ENCODE assay signal across 8 cellular contexts in the genomic region with DNA sequence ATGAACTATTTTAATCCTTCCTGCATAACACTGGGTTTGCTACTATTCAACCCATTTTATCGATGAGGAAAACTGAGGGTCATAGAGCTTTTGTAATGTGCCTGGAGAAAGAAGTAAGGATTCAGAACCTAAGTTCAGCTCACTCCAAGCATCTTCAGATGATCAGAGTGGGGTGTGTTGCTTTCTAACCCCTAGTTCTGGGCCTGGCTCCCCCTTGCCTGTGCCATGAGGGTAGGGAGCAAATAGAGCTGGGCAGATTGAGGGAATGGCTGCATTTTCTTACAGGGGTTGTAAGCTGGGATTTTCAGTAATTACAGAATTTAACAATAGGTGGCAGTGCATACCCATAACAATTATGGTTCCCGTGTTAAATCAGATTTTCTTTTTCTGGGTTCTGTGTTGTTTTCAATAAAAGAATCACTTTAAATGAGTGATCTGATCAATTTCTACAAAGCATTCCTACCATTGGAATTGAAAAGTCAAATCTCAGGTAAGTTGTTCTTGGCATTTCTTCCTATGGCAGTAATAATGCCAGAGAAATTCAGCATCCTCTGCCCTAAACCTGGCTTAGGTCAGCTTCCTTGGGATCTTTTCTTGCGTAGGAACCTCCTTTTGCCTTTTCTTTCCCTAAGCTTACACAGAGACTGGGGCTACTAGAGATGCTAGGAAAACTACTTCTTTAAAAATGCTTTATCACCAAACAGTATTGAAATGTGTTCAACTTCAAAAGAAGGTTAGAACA. TPM values are rescaled to one million over a fixed set of nuclear protein-coding genes. Genes with fewer than 3 reads are reported as not detected.
DNase-seq lines count a peak whose midpoint lies in the region; ATAC-seq and TF ChIP-seq lines count a peak whose summit lies in the region.

No MANE protein-coding gene starts in this region.

- H3K27me3 Mint-ChIP-seq in T-helper 17 cell: peaks cover 46% of the 10 kb centered on the region

- peaks cover 16 to 78% (median 62%) of the 10 kb centered on the region in 9 donors for H3K4me1 ChIP-seq in heart right ventricle

- H3K9me3 ChIP-seq in heart right ventricle (no peaks in the 10 kb centered on the region), T-helper 17 cell (ENCODE audit: control insufficient read depth, low read length, poor library complexity, severe bottlenecking) (no peaks in the 10 kb centered on the region)

- no peak overlapping the region for H3K27ac Mint-ChIP-seq in T-helper 17 cell

- H3K36me3 ChIP-seq in heart right ventricle: peaks cover 0 to 28% (median 0%) of the 10 kb centered on the region in 9 donors

- H3K4me3 ChIP-seq in heart right ventricle: no peak overlapping the region

- TF ChIP-seq CTCF in heart right ventricle (IDR thresholded peaks at IDR 0.05): peak; percentile 32 to 76 (median 60)

- H3K36me3 Mint-ChIP-seq in T-helper 17 cell (ENCODE audit: low read depth): no peaks in the 10 kb centered on the region

- no peak for DNase-seq in heart right ventricle
- no peak for DNase-seq in left cardiac atrium
- DNase-seq in RPMI7951 (ENCODE audit: low read depth): peak; percentile 46
- DNase-seq in fibroblast of gingiva (ENCODE audit: low read depth): peak; percentile 42
- DNase-seq in pons (ENCODE audit: low spot score): peak; percentile 80
- DNase-seq in nucleus accumbens (lab: John Stamatoyannopoulos, UW): no peak
- no peak for DNase-seq in T-helper 17 cell

- H3K27ac ChIP-seq in heart right ventricle: peak overlapping the region in 4 of 10 donors; percentile 11 to 40 (median 38)

- WGBS in heart right ventricle, 2 donors: 60 to 67% methylated on average over 3 of the region's 3 CpGs

- H3K4me1 Mint-ChIP-seq in T-helper 17 cell: no peaks in the 10 kb centered on the region

- H3K27me3 ChIP-seq in heart right ventricle: no peaks in the 10 kb centered on the region

- intact Hi-C loops in heart right ventricle (cut with DNase I): loop anchor here in 9 of 10 donors (1.0 to 5.0 kb wide), 8 partner anchors 53 to 122 kb away; no protein-coding TSS in a partner anchor
- intact Hi-C loops in left cardiac atrium (cut with DNase I): loop anchor here (2.0 to 10.0 kb wide), 3 partner anchors 102 to 120 kb away; a partner anchor contains a TSS

- H3K4me3 Mint-ChIP-seq in T-helper 17 cell: no peak overlapping the region

- no peak for ATAC-seq in heart right ventricle
- no peak for ATAC-seq in left cardiac atrium
- peak; percentile 45 for ATAC-seq in HG03432 (IDR thresholded peaks at IDR 0.05; ENCODE audit: unreplicated experiment)
- no peak for ATAC-seq in T-helper 17 cell

RNA-seq across cellular contexts. Expression of a gene that starts 45.2 kb away (rescaled TPM):
- total RNA-seq in heart right ventricle: 10 to 100 TPM; 35.4 to 66.2 (median 57.9) TPM
- 10 to 100 TPM; 14.8 to 62.5 TPM for polyA plus RNA-seq in heart right ventricle
- total RNA-seq in left cardiac atrium: 10 to 100 TPM; 31.0 to 46.9 TPM
- total RNA-seq in RPMI7951 (2014; rRNA removed; shearing (Covaris generic)): 0.72 and 1.3 TPM in 2 replicates
- not detected for total RNA-seq in T-helper 17 cell

Comparison
In these comparisons a context has a peak if more than half of its experiments do, and no peak if none do; other contexts are left out.
1. DNase-seq: peak in RPMI7951 (single experiment), fibroblast of gingiva (single experiment) and pons (single experiment); none in heart right ventricle (0 of 2), left cardiac atrium (single experiment), nucleus accumbens (0 of 56) and T-helper 17 cell (0 of 3).
2. RNA of a gene that starts 45.2 kb away (total RNA-seq): 35.4 to 66.2 TPM in heart right ventricle and 31.0 to 46.9 TPM in left cardiac atrium; 0.72 to 1.3 TPM in RPMI7951 and not detected in T-helper 17 cell; every median in the first group is over 10 times any median in the second.